13 cellular contexts compared by ENCODE assay signal in genomic region chr18:35510071-35511010, GRCh38.
"Had no signal": no experiment of that assay in that cellular context is flagged by ENCODE, and none has a peak within 500 bp of the region (broad histone marks: within the 10 kb centered on the region; RNA-seq: fewer than 3 reads in every experiment).

No MANE protein-coding gene starts in this region.

- H3K9me3 ChIP-seq: pancreas, SJSA1, tibial artery had no signal

- ATAC-seq: activated CD4-positive, alpha-beta T cell treated with anti-CD3 and anti-CD28 coated beads for 36 hours; pancreas had no signal

- DNase-seq: activated CD4-positive, alpha-beta memory T cell treated with anti-CD3 and anti-CD28 coated beads, Interleukin-2, amount 10 ng/mL, durations not matched to agents 7 days and 5 days; activated CD4-positive, alpha-beta T cell treated with anti-CD3 and anti-CD28 coated beads for 36 hours; activated naive CD8-positive, alpha-beta T cell treated with anti-CD3 and anti-CD28 coated beads, Interleukin-2, amount 10 ng/mL, durations not matched to agents 7 days and 5 days; aorta; effector memory CD4-positive, alpha-beta T cell; erythroblast; immature natural killer cell; mesendoderm; pancreas; T1000; tibial artery; WERI-Rb-1 had no signal

- H3K4me3 ChIP-seq: pancreas, SJSA1, tibial artery had no signal

- H3K36me3 ChIP-seq: pancreas, SJSA1, tibial artery, WERI-Rb-1 had no signal

- H3K27ac ChIP-seq: pancreas, SJSA1, tibial artery, WERI-Rb-1 had no signal

- H3K27me3 ChIP-seq: pancreas, tibial artery had no signal
